13 cellular contexts compared by ENCODE assay signal in the genomic region with DNA sequence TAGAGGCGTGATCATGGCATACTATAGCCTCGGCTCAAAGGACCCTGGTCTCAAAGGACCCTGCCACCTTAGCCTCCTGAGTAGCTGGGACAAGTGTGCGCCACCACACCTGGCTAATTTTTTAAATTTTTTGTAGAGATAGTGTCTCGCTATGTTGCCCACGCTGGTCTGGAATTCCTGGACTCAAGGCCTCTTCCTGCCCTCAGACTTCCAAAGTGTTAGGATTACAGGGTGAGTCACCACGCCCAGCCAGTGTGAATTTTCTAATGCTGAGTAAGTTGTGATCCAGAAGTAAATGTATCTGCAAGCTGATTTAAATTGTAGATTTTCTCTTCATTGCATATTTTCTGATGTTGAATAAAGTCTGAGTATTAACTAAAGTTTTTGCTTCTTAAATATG. TPM values are rescaled to one million over a fixed set of nuclear protein-coding genes. Genes with fewer than 3 reads are reported as not detected.
A peak's percentile ranks its signal among the peaks of the same experiment; 100 is the strongest.
DNase-seq lines count a peak whose midpoint lies in the region; ATAC-seq and TF ChIP-seq lines count a peak whose summit lies in the region.
"Had no signal": no experiment of that assay in that cellular context is flagged by ENCODE, and none has a peak within 500 bp of the region (broad histone marks: within the 10 kb centered on the region; RNA-seq: fewer than 3 reads in every experiment).

No MANE protein-coding gene starts in this region.

- no peak overlapping the region for H3K4me3 ChIP-seq in BLaER1 treated with 17β-estradiol and CSF1 and Interleukin-3, amounts not matched to agents 10 nM and 100 nM
- H3K4me3 ChIP-seq in MG63, result no peak overlapping the region
- no peak overlapping the region for H3K4me3 ChIP-seq in choroid plexus epithelial cell (ENCODE audit: low read depth, low read length)

- H3K4me2 ChIP-seq in BLaER1 treated with 17β-estradiol and CSF1 and Interleukin-3, amounts not matched to agents 10 nM and 100 nM, result peak overlapping the region in 8 of 11 experiments; percentile 7 to 82 (median 66); a peak in 10 of 22 replicates

- H3K36me3 ChIP-seq in BLaER1 treated with 17β-estradiol and CSF1 and Interleukin-3, amounts not matched to agents 10 nM and 100 nM, result peaks cover 0 to 16% (median 5%) of the 10 kb centered on the region in 11 experiments; a peak in 8 of 22 replicates
- peaks cover 17% of the 10 kb centered on the region for H3K36me3 ChIP-seq in MG63
- H3K36me3 ChIP-seq: neutrophil had no signal

- no peak for ATAC-seq in HG02970 (IDR thresholded peaks at IDR 0.05; ENCODE audit: low FRiP score, unreplicated experiment)

- no peak for TF ChIP-seq CTCF in choroid plexus epithelial cell (conservative IDR thresholded peaks at IDR 0.05; ENCODE audit: low read depth, low read length)

- H3K9ac ChIP-seq in BLaER1 treated with 17β-estradiol and CSF1 and Interleukin-3, amounts not matched to agents 10 nM and 100 nM, result no peak overlapping the region

- peaks cover 0 to 7% (median 0%) of the 10 kb centered on the region in 11 experiments; a peak in 3 of 22 replicates for H4K20me1 ChIP-seq in BLaER1 treated with 17β-estradiol and CSF1 and Interleukin-3, amounts not matched to agents 10 nM and 100 nM

- DNase-seq in MG63, result peak; percentile 63
- DNase-seq in choroid plexus epithelial cell (ENCODE audit: low read depth), result peak; percentile 72
- DNase-seq in myocyte (ENCODE audit: low read depth), result peak; percentile 67
- no peak for DNase-seq in NAMALWA (ENCODE audit: low spot score)
- no peak for DNase-seq in SHP77 (lab: John Stamatoyannopoulos, UW)
- DNase-seq in stimulated activated CD4-positive, alpha-beta T cell treated with anti-CD3 and anti-CD28 coated beads, Interleukin-4, amount 100 ng/mL, for 4 hours, result no peak
- DNase-seq: activated CD8-positive, alpha-beta memory T cell treated with anti-CD3 and anti-CD28 coated beads for 24 hours; activated naive CD8-positive, alpha-beta T cell treated with anti-CD3 and anti-CD28 coated beads for 36 hours; effector memory CD4-positive, alpha-beta T cell; NCI-H2029 had no signal

- peaks cover 0 to 16% (median 9%) of the 10 kb centered on the region in 11 experiments; a peak in 10 of 22 replicates for H3K9me3 ChIP-seq in BLaER1 treated with 17β-estradiol and CSF1 and Interleukin-3, amounts not matched to agents 10 nM and 100 nM (replicated peaks in 1 of 11)
- H3K9me3 ChIP-seq in MG63, result no peaks in the 10 kb centered on the region
- H3K9me3 ChIP-seq: neutrophil had no signal

- H3K27me3 ChIP-seq in BLaER1 treated with 17β-estradiol and CSF1 and Interleukin-3, amounts not matched to agents 10 nM and 100 nM, result no peaks in the 10 kb centered on the region
- H3K27me3 ChIP-seq in MG63, result no peaks in the 10 kb centered on the region
- H3K27me3 ChIP-seq: neutrophil had no signal

- H3K27ac ChIP-seq in BLaER1 treated with 17β-estradiol and CSF1 and Interleukin-3, amounts not matched to agents 10 nM and 100 nM, result no peak overlapping the region
- H3K27ac ChIP-seq: neutrophil had no signal

- H3K4me1 ChIP-seq in BLaER1 treated with 17β-estradiol and CSF1 and Interleukin-3, amounts not matched to agents 10 nM and 100 nM, result peaks cover 26 to 44% (median 33%) of the 10 kb centered on the region in 10 experiments

RNA-seq across cellular contexts. Expression of a gene that starts 2.6 kb away (rescaled TPM):
- total RNA-seq in MG63 (2014; rRNA removed; shearing (Covaris generic); ENCODE audit: low replicate concordance), result 5.5 and 6.4 TPM in 2 replicates
- total RNA-seq in myocyte, result 1.7 and 2.9 TPM in 2 replicates
- 4.0 TPM for polyA plus RNA-seq in myocyte (2012)

RNA-seq across cellular contexts. Expression of a gene that starts 25.7 kb away (rescaled TPM):
- 2.4 and 5.1 TPM in 2 replicates for total RNA-seq in MG63 (2014; rRNA removed; shearing (Covaris generic); ENCODE audit: low replicate concordance)
- 11.8 and 13.8 TPM in 2 replicates for total RNA-seq in myocyte
- polyA plus RNA-seq in myocyte (2012), result 9.2 TPM

Comparison
In these comparisons a context has a peak if more than half of its experiments do, and no peak if none do; other contexts are left out.
1. DNase-seq: peak in MG63 (single experiment), choroid plexus epithelial cell (single experiment) and myocyte (single experiment); none in NAMALWA (single experiment), SHP77 (0 of 2) and stimulated activated CD4-positive, alpha-beta T cell treated with anti-CD3 and anti-CD28 coated beads, Interleukin-4, amount 100 ng/mL, for 4 hours (0 of 2).